In the genomic region with DNA sequence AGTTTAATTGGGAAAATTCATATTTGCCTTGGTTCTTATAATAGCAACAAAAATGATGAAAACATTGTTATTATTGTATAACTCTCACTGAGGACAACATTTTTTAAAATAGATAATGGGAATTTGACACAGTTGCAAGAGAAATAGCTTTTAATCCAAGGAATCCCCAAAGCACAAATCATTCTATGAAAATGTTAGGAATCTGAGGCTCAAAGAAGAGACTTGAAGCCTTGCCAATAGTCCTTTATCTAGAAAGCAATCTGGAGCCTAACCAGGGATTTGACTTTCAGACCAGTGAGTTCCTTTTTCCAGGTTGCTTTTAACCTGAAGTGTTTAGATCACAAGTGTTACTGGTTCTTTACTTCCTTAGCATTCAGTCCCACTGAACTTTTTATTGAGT, we compare ENCODE assay signal across 31 cellular contexts.
DNase-seq lines count a peak whose midpoint lies in the region; ATAC-seq, FAIRE-seq and TF ChIP-seq lines count a peak whose summit lies in the region.
"Had no signal": no experiment of that assay in that cellular context is flagged by ENCODE, and none has a peak within 500 bp of the region (broad histone marks: within the 10 kb centered on the region; RNA-seq: fewer than 3 reads in every experiment).

No MANE protein-coding gene starts in this region.

- no peaks in the 10 kb centered on the region for H3K27me3 ChIP-seq in brain microvascular endothelial cell (replicated peaks)
- H3K27me3 ChIP-seq in tibial artery: no peaks in the 10 kb centered on the region
- no peaks in the 10 kb centered on the region for H3K27me3 ChIP-seq in stomach
- H3K27me3 ChIP-seq: cardiac muscle cell, esophagus muscularis mucosa, neural progenitor cell, upper lobe of right lung had no signal

- CTCF ChIA-PET in A549 (lab: Yijun Ruan, JAX): no interaction called here

- TF ChIP-seq POLR2A in A549 (IDR thresholded peaks at IDR 0.05; ENCODE audit: low read length) (no peak), stomach (IDR thresholded peaks at IDR 0.05) (no peak)

- FAIRE-seq in A549 (lab: Jason Lieb, UNC): no peak
- FAIRE-seq: endometrium, GM18507, GM19239, small intestine had no signal

- H3K9me3 ChIP-seq in A549 (peaks cover 12% of the 10 kb centered on the region; the same call in 2 of the 3 replicates), tibial artery (no peaks in the 10 kb centered on the region), stomach (no peaks in the 10 kb centered on the region)
- H3K9me3 ChIP-seq: upper lobe of right lung had no signal

- ATAC-seq in A549 (no peak), GM21717 (IDR thresholded peaks at IDR 0.05; ENCODE audit: unreplicated experiment) (no peak)
- ATAC-seq: Right ventricle myocardium inferior; stimulated activated naive B cell treated with anti-CD40 and anti-IgM and Interleukin-4, amounts not matched to agents 10 μg/mL and 1 μg/mL and 100 μg/mL, for 72 hours; upper lobe of right lung had no signal

- H3K4me3 ChIP-seq in A549: no peak overlapping the region
- no peak overlapping the region for H3K4me3 ChIP-seq in brain microvascular endothelial cell (ENCODE audit: low read depth, low read length)
- H3K4me3 ChIP-seq in foreskin fibroblast (ENCODE audit: low read depth in 1 of 2, low read length in 2 of 2): no peak overlapping the region
- no peak overlapping the region for H3K4me3 ChIP-seq in tibial artery
- H3K4me3 ChIP-seq in stomach: no peak overlapping the region
- H3K4me3 ChIP-seq: cardiac muscle cell, esophagus muscularis mucosa, neural progenitor cell, upper lobe of right lung had no signal

- intact Hi-C loops in tibial artery (cut with DNase I; ENCODE audit: low total_unique reads): no loop called here
- intact Hi-C loops in cardiac septum (cut with DNase I): loop anchor here (10.0 kb wide), 1 partner anchor 570 kb away; the partner anchor contains the start of gene ZEB2
- intact Hi-C loops in stomach (cut with DNase I; ENCODE audit: low total_unique reads): no loop called here

- TF ChIP-seq EP300 in A549 (IDR thresholded peaks at IDR 0.05) (no peak), stomach (IDR thresholded peaks at IDR 0.05) (no peak)

- TF ChIP-seq RAD21 in A549 (conservative IDR thresholded peaks at IDR 0.05 in 1 of 2, IDR thresholded peaks at IDR 0.05 in 1 of 2): no peak

- POLR2A ChIA-PET in A549 (lab: Yijun Ruan, JAX): no interaction called here

- H3K4me2 ChIP-seq in A549: no peak overlapping the region
- H3K4me2 ChIP-seq: neural progenitor cell had no signal

- H3K27ac ChIP-seq in A549 (no peak overlapping the region), brain microvascular endothelial cell (peak overlapping the region; percentile 30), tibial artery (no peak overlapping the region), stomach (no peak overlapping the region)
- H3K27ac ChIP-seq: cardiac muscle cell, esophagus muscularis mucosa, neural progenitor cell, parathyroid adenoma, upper lobe of right lung had no signal

- no peak for TF ChIP-seq CTCF in A549 (IDR thresholded peaks at IDR 0.05)
- TF ChIP-seq CTCF in brain microvascular endothelial cell (IDR thresholded peaks at IDR 0.05; ENCODE audit: low read depth, low read length, missing control alignments): no peak
- no peak for TF ChIP-seq CTCF in foreskin fibroblast (IDR thresholded peaks at IDR 0.05; ENCODE audit: low read depth, low read length)
- no peak for TF ChIP-seq CTCF in tibial artery (IDR thresholded peaks at IDR 0.05)
- TF ChIP-seq CTCF in stomach (IDR thresholded peaks at IDR 0.05): no peak

- in situ Hi-C loops in brain microvascular endothelial cell (cut with HindIII; ENCODE audit: low pct_ligation_motif_present, low sequenced_read_pairs): no loop called here

- DNase-seq in A549 (ENCODE audit: low read depth in 1 of 2, low spot score in 1 of 2) (no peak), M059J (ENCODE audit: low read depth) (peak; percentile 72), brain microvascular endothelial cell (no peak), foreskin fibroblast (peak; percentile 25 to 61), tibial artery (no peak), cardiac septum (ENCODE audit: low spot score) (no peak), stomach (no peak)
- DNase-seq: 8988T; activated CD4-positive, alpha-beta T cell treated with anti-CD3 and anti-CD28 coated beads for 4 hours; activated CD8-positive, alpha-beta memory T cell treated with anti-CD3 and anti-CD28 coated beads for 24 hours; activated T-cell treated with anti-CD3 and anti-CD28 coated beads for 4 hours; DMS79 treated with DMSO at 0.1 percent for 48 hours; H7; hippocampal formation; Karpas-422; NCI-H1417 treated with DMSO at 0.1 percent for 48 hours; NCI-H2029 treated with DMSO at 0.1 percent for 48 hours; NCI-H526; NK-92 treated with Interleukin-12 subunit alpha and Interleukin-12 subunit beta, amount 100 ng/mL, for 24 hours; small intestine; stimulated activated naive B cell treated with anti-CD40 and anti-IgM and Interleukin-4, amounts not matched to agents 10 μg/mL and 1 μg/mL and 100 μg/mL, for 72 hours; upper lobe of right lung had no signal

- H3K4me1 ChIP-seq in A549: peaks cover 7% of the 10 kb centered on the region; the same call in 1 of the 3 replicates
- peaks cover 0 to 9% (median 0%) of the 10 kb centered on the region in 4 donors for H3K4me1 ChIP-seq in tibial artery
- no peaks in the 10 kb centered on the region for H3K4me1 ChIP-seq in stomach
- H3K4me1 ChIP-seq: esophagus muscularis mucosa, neural progenitor cell, parathyroid adenoma, upper lobe of right lung had no signal

- H3K36me3 ChIP-seq in brain microvascular endothelial cell (replicated peaks) (no peaks in the 10 kb centered on the region), tibial artery (no peaks in the 10 kb centered on the region), stomach (no peaks in the 10 kb centered on the region)
- H3K36me3 ChIP-seq: cardiac muscle cell, esophagus muscularis mucosa, neural progenitor cell, upper lobe of right lung had no signal

TF ChIP-seq in A549, 52 proteins besides CTCF, POLR2A, EP300 and RAD21:
- TF ChIP-seq FOSL2 (IDR thresholded peaks at IDR 0.05) (no peak), FOSL2 (CRISPR knock-in tag; IDR thresholded peaks at IDR 0.05) (no peak), ZFP36 (IDR thresholded peaks at IDR 0.05; ENCODE audit: borderline replicate concordance, partially characterized antibody) (no peak), GATA3 (IDR thresholded peaks at IDR 0.05; ENCODE audit: borderline replicate concordance) (peak; percentile 26; the same call in 1 of the 2 replicates)

Comparison
In these comparisons a context has a peak if more than half of its experiments do, and no peak if none do; other contexts are left out.
1. DNase-seq: peak in M059J (single experiment) and foreskin fibroblast (2 of 2); none in A549 (0 of 2), brain microvascular endothelial cell (single experiment), tibial artery (0 of 2), cardiac septum (single experiment) and stomach (single experiment).